Comparison of ENCODE assay signal across 8 cellular contexts in genomic region chr6:28977351-28978136, GRCh38. TPM values are rescaled to one million over a fixed set of nuclear protein-coding genes. Genes with fewer than 3 reads are reported as not detected.
DNase-seq lines count a peak whose midpoint lies in the region; ATAC-seq and TF ChIP-seq lines count a peak whose summit lies in the region.

No MANE protein-coding gene starts in this region.

- H3K27ac Mint-ChIP-seq in activated T-helper 2 cell treated with anti-CD3 and anti-CD28 coated beads, Interferon-gamma antibody, Interleukin-2, Interleukin-4, amounts not matched to agents 10 μg/mL and 5 μg/mL and 100 μg/mL, durations not matched to agents 14 hours and 24 hours and 36 hours = no peak overlapping the region

- no peaks in the 10 kb centered on the region for H3K9me3 Mint-ChIP-seq in activated T-helper 2 cell treated with anti-CD3 and anti-CD28 coated beads, Interferon-gamma antibody, Interleukin-2, Interleukin-4, amounts not matched to agents 10 μg/mL and 5 μg/mL and 100 μg/mL, durations not matched to agents 14 hours and 24 hours and 36 hours

- ATAC-seq in Right ventricle myocardium inferior = no peak
- no peak for ATAC-seq in HG03565 (IDR thresholded peaks at IDR 0.05; ENCODE audit: unreplicated experiment)

- H3K4me3 Mint-ChIP-seq in activated T-helper 2 cell treated with anti-CD3 and anti-CD28 coated beads, Interferon-gamma antibody, Interleukin-2, Interleukin-4, amounts not matched to agents 10 μg/mL and 5 μg/mL and 100 μg/mL, durations not matched to agents 14 hours and 24 hours and 36 hours (ENCODE audit: low read depth) = peak overlapping the region; percentile 71

- no peak overlapping the region for H3K27ac ChIP-seq in right atrium auricular region
- H3K27ac ChIP-seq in hepatocyte = no peak overlapping the region
- no peak overlapping the region for H3K27ac ChIP-seq in stomach

- no peaks in the 10 kb centered on the region for H3K36me3 ChIP-seq in right atrium auricular region
- H3K36me3 ChIP-seq in hepatocyte (replicated peaks; ENCODE audit: insufficient read depth, low read depth) = no peaks in the 10 kb centered on the region
- no peaks in the 10 kb centered on the region for H3K36me3 ChIP-seq in stomach

- no peaks in the 10 kb centered on the region for H3K9me2 ChIP-seq in hepatocyte (replicated peaks; ENCODE audit: insufficient read depth)

- H3K36me3 Mint-ChIP-seq in activated T-helper 2 cell treated with anti-CD3 and anti-CD28 coated beads, Interferon-gamma antibody, Interleukin-2, Interleukin-4, amounts not matched to agents 10 μg/mL and 5 μg/mL and 100 μg/mL, durations not matched to agents 14 hours and 24 hours and 36 hours (ENCODE audit: low read depth) = peaks cover 3% of the 10 kb centered on the region

- H3K4me2 ChIP-seq in hepatocyte = peak overlapping the region; percentile 68

- TF ChIP-seq POLR2A in stomach (IDR thresholded peaks at IDR 0.05) = no peak

- H4K20me1 ChIP-seq in hepatocyte (ENCODE audit: insufficient read depth, poor library complexity, severe bottlenecking) = no peaks in the 10 kb centered on the region

- H3K9me3 ChIP-seq in right atrium auricular region (no peaks in the 10 kb centered on the region), hepatocyte (ENCODE audit: low read depth) (no peaks in the 10 kb centered on the region), stomach (no peaks in the 10 kb centered on the region)

- WGBS in hepatocyte (ENCODE audit: low lambda C conversion rate, missing lambda C conversion rate) = 58% methylated on average over 52 of the region's 52 CpGs
- 28 to 58% (median 45%) methylated on average over 35 to 52 of the region's 52 CpGs for WGBS in stomach, 5 donors

- H3K27me3 ChIP-seq in right atrium auricular region = no peaks in the 10 kb centered on the region
- no peaks in the 10 kb centered on the region for H3K27me3 ChIP-seq in hepatocyte
- H3K27me3 ChIP-seq in stomach = peaks cover 0 to 37% (median 4%) of the 10 kb centered on the region in 3 donors

- H3K4me3 ChIP-seq in right atrium auricular region (peak overlapping the region in 1 of 2 donors; percentile 38), hepatocyte (no peak overlapping the region), stomach (peak overlapping the region in 3 of 4 donors; percentile 26 to 29 (median 29))

- peak overlapping the region; percentile 40 for H2AFZ ChIP-seq in hepatocyte

- no peak for TF ChIP-seq EP300 in stomach (IDR thresholded peaks at IDR 0.05)

- H3K4me1 Mint-ChIP-seq in activated T-helper 2 cell treated with anti-CD3 and anti-CD28 coated beads, Interferon-gamma antibody, Interleukin-2, Interleukin-4, amounts not matched to agents 10 μg/mL and 5 μg/mL and 100 μg/mL, durations not matched to agents 14 hours and 24 hours and 36 hours (ENCODE audit: low read depth) = peaks cover 26% of the 10 kb centered on the region

- peaks cover 0 to 6% of the 10 kb centered on the region in 2 donors for H3K4me1 ChIP-seq in right atrium auricular region
- H3K4me1 ChIP-seq in hepatocyte (ENCODE audit: insufficient read depth) = peaks cover 8% of the 10 kb centered on the region
- peaks cover 0 to 28% (median 11%) of the 10 kb centered on the region in 4 donors for H3K4me1 ChIP-seq in stomach

- DNase-seq in Right ventricle myocardium inferior (ENCODE audit: missing footprints) (peak; percentile 75), right atrium auricular region (ENCODE audit: low spot score) (no peak), hepatocyte (ENCODE audit: low spot score) (peak; percentile 19), stomach (no peak), DMS 273 (lab: John Stamatoyannopoulos, UW; ENCODE audit: unreplicated experiment) (no peak), NCI-H1092 (lab: John Stamatoyannopoulos, UW) (no peak)
- no peak for DNase-seq in activated T-helper 2 cell treated with anti-CD3 and anti-CD28 coated beads, Interferon-gamma antibody, Interleukin-2, Interleukin-4, amounts not matched to agents 10 μg/mL and 5 μg/mL and 100 μg/mL, durations not matched to agents 14 hours and 24 hours and 36 hours (ENCODE audit: low spot score)

- H3K27me3 Mint-ChIP-seq in activated T-helper 2 cell treated with anti-CD3 and anti-CD28 coated beads, Interferon-gamma antibody, Interleukin-2, Interleukin-4, amounts not matched to agents 10 μg/mL and 5 μg/mL and 100 μg/mL, durations not matched to agents 14 hours and 24 hours and 36 hours (ENCODE audit: low read depth) = peaks cover 37% of the 10 kb centered on the region

- H3K79me2 ChIP-seq in hepatocyte = no peaks in the 10 kb centered on the region

- no peak for TF ChIP-seq CTCF in right atrium auricular region (IDR thresholded peaks at IDR 0.05)
- TF ChIP-seq CTCF in hepatocyte (IDR thresholded peaks at IDR 0.05; ENCODE audit: poor library complexity) = no peak
- no peak for TF ChIP-seq CTCF in stomach (IDR thresholded peaks at IDR 0.05)

- intact Hi-C loops in Right ventricle myocardium inferior (cut with DNase I) = no loop called here
- intact Hi-C loops in activated T-helper 2 cell treated with anti-CD3 and anti-CD28 coated beads, Interferon-gamma antibody, Interleukin-2, Interleukin-4, amounts not matched to agents 10 μg/mL and 5 μg/mL and 100 μg/mL, durations not matched to agents 14 hours and 24 hours and 36 hours (cut with micrococcal nuclease) = no loop called here
- intact Hi-C loops in stomach (cut with DNase I; ENCODE audit: low total_unique reads) = no loop called here

RNA-seq across cellular contexts. Expression of gene ZNF311, which starts 27.6 kb away (rescaled TPM):
- total RNA-seq in Right ventricle myocardium inferior (0.35 TPM), right atrium auricular region (under 1 TPM in 1 of 2 donors, not detected in 1; 0.24 TPM), hepatocyte (0.56 and 1.3 TPM in 2 replicates), stomach (1 to 10 TPM in 2 of 5 donors, under 1 TPM in 2, not detected in 1; 0.72 to 6.7 (median 1.5) TPM)
- 0.59 and 0.87 TPM in 2 replicates for total RNA-seq in activated T-helper 2 cell treated with anti-CD3 and anti-CD28 coated beads, Interferon-gamma antibody, Interleukin-2, Interleukin-4, amounts not matched to agents 10 μg/mL and 5 μg/mL and 100 μg/mL, durations not matched to agents 14 hours and 24 hours and 36 hours
- polyA plus RNA-seq in hepatocyte (0.54 and 0.57 TPM in 2 replicates), stomach (1 to 10 TPM in 1 of 3 donors, under 1 TPM in 2; 0.50 to 1.2 (median 0.61) TPM)

RNA-seq across cellular contexts. Expression of gene TRIM27, which starts 53.8 kb away (rescaled TPM):
- 18.5 TPM for total RNA-seq in Right ventricle myocardium inferior
- total RNA-seq in right atrium auricular region = 10 to 100 TPM; 22.3 to 28.5 TPM
- 64.4 and 69.6 TPM in 2 replicates for total RNA-seq in activated T-helper 2 cell treated with anti-CD3 and anti-CD28 coated beads, Interferon-gamma antibody, Interleukin-2, Interleukin-4, amounts not matched to agents 10 μg/mL and 5 μg/mL and 100 μg/mL, durations not matched to agents 14 hours and 24 hours and 36 hours
- 60.8 and 62.7 TPM in 2 replicates for total RNA-seq in hepatocyte
- polyA plus RNA-seq in hepatocyte = 50.3 and 57.0 TPM in 2 replicates
- total RNA-seq in stomach = 100 to 1,000 TPM in 1 of 5 donors, 10 to 100 TPM in 4; 59.1 to 102 (median 77.7) TPM
- 10 to 100 TPM; 24.2 to 33.5 (median 31.6) TPM for polyA plus RNA-seq in stomach

Comparison
In these comparisons a context has a peak if more than half of its experiments do, and no peak if none do; other contexts are left out.
1. DNase-seq: peak in Right ventricle myocardium inferior (single experiment) and hepatocyte (single experiment); none in right atrium auricular region (single experiment), activated T-helper 2 cell treated with anti-CD3 and anti-CD28 coated beads, Interferon-gamma antibody, Interleukin-2, Interleukin-4, amounts not matched to agents 10 μg/mL and 5 μg/mL and 100 μg/mL, durations not matched to agents 14 hours and 24 hours and 36 hours (single experiment), stomach (single experiment), DMS 273 (single experiment) and NCI-H1092 (single experiment).